In genomic region chr12:114092981-114093380, GRCh38 we compare ENCODE assay signal across 31 cellular contexts.
"Had no signal": no experiment of that assay in that cellular context is flagged by ENCODE, and none has a peak within 500 bp of the region (broad histone marks: within the 10 kb centered on the region; RNA-seq: fewer than 3 reads in every experiment).

No MANE protein-coding gene starts in this region.

- H3K4me3 Mint-ChIP-seq: activated CD4-positive, alpha-beta memory T cell treated with anti-CD3 and anti-CD28 coated beads for 36 hours; activated CD4-positive, alpha-beta T cell treated with anti-CD3 and anti-CD28 coated beads for 36 hours; activated CD4-positive, alpha-beta T cell treated with anti-CD3 and anti-CD28 coated beads, Interleukin-2, amount 10 ng/mL, durations not matched to agents 24 days and 14 days; activated CD8-positive, alpha-beta memory T cell treated with anti-CD3 and anti-CD28 coated beads, Interleukin-2, amount 10 ng/mL, durations not matched to agents 7 days and 5 days; activated CD8-positive, alpha-beta T cell treated with anti-CD3 and anti-CD28 coated beads, Interleukin-2, amount 10 ng/mL, durations not matched to agents 7 days and 5 days; activated naive CD4-positive, alpha-beta T cell treated with anti-CD3 and anti-CD28 coated beads for 36 hours; activated naive CD4-positive, alpha-beta T cell treated with anti-CD3 and anti-CD28 coated beads, Interleukin-2, amount 50 U/mL, for 24 hours; activated naive CD8-positive, alpha-beta T cell treated with anti-CD3 and anti-CD28 coated beads for 36 hours; activated naive CD8-positive, alpha-beta T cell treated with anti-CD3 and anti-CD28 coated beads, Interleukin-2, amount 50 U/mL, for 24 hours; activated T-helper 1 cell treated with anti-CD3 and anti-CD28 coated beads, Interleukin-12 subunit alpha, Interleukin-12 subunit beta, Interleukin-2, Interleukin-4 antibody, amounts not matched to agents 30 ng/mL and 10 ng/mL and 1 ng/mL, durations not matched to agents 14 hours and 24 hours and 36 hours; brain had no signal

- H3K4me3 ChIP-seq: adrenal gland, ascending aorta, breast epithelium, cardiac muscle cell, colonic mucosa, gastroesophageal sphincter, heart right ventricle had no signal

- H3K9me3 ChIP-seq: adrenal gland, ascending aorta, colonic mucosa, heart right ventricle had no signal

- DNase-seq: activated CD4-positive, alpha-beta memory T cell treated with anti-CD3 and anti-CD28 coated beads for 36 hours; activated CD4-positive, alpha-beta T cell treated with anti-CD3 and anti-CD28 coated beads for 36 hours; activated CD4-positive, alpha-beta T cell treated with anti-CD3 and anti-CD28 coated beads, Interleukin-2, amount 10 ng/mL, durations not matched to agents 24 days and 14 days; activated CD4-positive, CD25-positive, alpha-beta regulatory T cell; activated CD4-positive, CD25-positive, alpha-beta regulatory T cell treated with anti-CD3 and anti-CD28 coated beads, Interleukin-2, amount 50 U/mL, for 72 hours; activated CD8-positive, alpha-beta memory T cell treated with anti-CD3 and anti-CD28 coated beads, Interleukin-2, amount 10 ng/mL, durations not matched to agents 7 days and 5 days; activated CD8-positive, alpha-beta memory T cell treated with anti-CD3 and anti-CD28 coated beads, Interleukin-2, amount 50 U/mL, for 4 hours; activated CD8-positive, alpha-beta T cell treated with anti-CD3 and anti-CD28 coated beads, Interleukin-2, amount 10 ng/mL, durations not matched to agents 7 days and 5 days; activated effector memory CD4-positive, alpha-beta T cell treated with anti-CD3 and anti-CD28 coated beads, Interleukin-2, amount 50 U/mL, for 16 hours; activated naive CD4-positive, alpha-beta T cell treated with anti-CD3 and anti-CD28 coated beads for 36 hours; activated naive CD8-positive, alpha-beta T cell treated with anti-CD3 and anti-CD28 coated beads for 36 hours; activated naive CD8-positive, alpha-beta T cell treated with anti-CD3 and anti-CD28 coated beads, Interleukin-2, amount 50 U/mL, for 24 hours; activated T-cell treated with anti-CD3 and anti-CD28 coated beads, Interleukin-2, amount 50 U/mL, for 1 hour; activated T-cell treated with anti-CD3 and anti-CD28 coated beads, Interleukin-2, amount 50 U/mL, for 48 hours; adrenal gland; central memory CD4-positive, alpha-beta T cell; cerebellar nuclear complex; colonic mucosa; effector CD8-positive, alpha-beta T cell; foreskin melanocyte; heart right ventricle; T-helper 2 cell had no signal

- H3K4me1 Mint-ChIP-seq: activated CD4-positive, alpha-beta T cell treated with anti-CD3 and anti-CD28 coated beads for 36 hours; activated CD4-positive, alpha-beta T cell treated with anti-CD3 and anti-CD28 coated beads, Interleukin-2, amount 10 ng/mL, durations not matched to agents 24 days and 14 days; activated CD8-positive, alpha-beta memory T cell treated with anti-CD3 and anti-CD28 coated beads, Interleukin-2, amount 10 ng/mL, durations not matched to agents 7 days and 5 days; activated naive CD4-positive, alpha-beta T cell treated with anti-CD3 and anti-CD28 coated beads, Interleukin-2, amount 50 U/mL, for 24 hours; activated naive CD8-positive, alpha-beta T cell treated with anti-CD3 and anti-CD28 coated beads for 36 hours; activated naive CD8-positive, alpha-beta T cell treated with anti-CD3 and anti-CD28 coated beads, Interleukin-2, amount 50 U/mL, for 24 hours; brain had no signal

- H3K27ac Mint-ChIP-seq: activated CD4-positive, alpha-beta memory T cell treated with anti-CD3 and anti-CD28 coated beads for 36 hours; activated CD4-positive, alpha-beta T cell treated with anti-CD3 and anti-CD28 coated beads for 36 hours; activated CD4-positive, alpha-beta T cell treated with anti-CD3 and anti-CD28 coated beads, Interleukin-2, amount 10 ng/mL, durations not matched to agents 24 days and 14 days; activated CD8-positive, alpha-beta memory T cell treated with anti-CD3 and anti-CD28 coated beads, Interleukin-2, amount 10 ng/mL, durations not matched to agents 7 days and 5 days; activated CD8-positive, alpha-beta T cell treated with anti-CD3 and anti-CD28 coated beads, Interleukin-2, amount 10 ng/mL, durations not matched to agents 7 days and 5 days; activated naive CD4-positive, alpha-beta T cell treated with anti-CD3 and anti-CD28 coated beads for 36 hours; activated naive CD4-positive, alpha-beta T cell treated with anti-CD3 and anti-CD28 coated beads, Interleukin-2, amount 50 U/mL, for 24 hours; activated naive CD8-positive, alpha-beta T cell treated with anti-CD3 and anti-CD28 coated beads for 36 hours; activated naive CD8-positive, alpha-beta T cell treated with anti-CD3 and anti-CD28 coated beads, Interleukin-2, amount 50 U/mL, for 24 hours; activated T-helper 1 cell treated with anti-CD3 and anti-CD28 coated beads, Interleukin-12 subunit alpha, Interleukin-12 subunit beta, Interleukin-2, Interleukin-4 antibody, amounts not matched to agents 30 ng/mL and 10 ng/mL and 1 ng/mL, durations not matched to agents 14 hours and 24 hours and 36 hours; activated T-helper 2 cell treated with anti-CD3 and anti-CD28 coated beads, Interferon-gamma antibody, Interleukin-2, Interleukin-4, amounts not matched to agents 10 μg/mL and 5 μg/mL and 100 μg/mL, durations not matched to agents 14 hours and 24 hours and 36 hours; brain had no signal

- H3K9me3 Mint-ChIP-seq: activated CD4-positive, alpha-beta T cell treated with anti-CD3 and anti-CD28 coated beads, Interleukin-2, amount 10 ng/mL, durations not matched to agents 24 days and 14 days; activated naive CD4-positive, alpha-beta T cell treated with anti-CD3 and anti-CD28 coated beads for 36 hours; activated naive CD4-positive, alpha-beta T cell treated with anti-CD3 and anti-CD28 coated beads, Interleukin-2, amount 50 U/mL, for 24 hours; activated T-helper 1 cell treated with anti-CD3 and anti-CD28 coated beads, Interleukin-12 subunit alpha, Interleukin-12 subunit beta, Interleukin-2, Interleukin-4 antibody, amounts not matched to agents 30 ng/mL and 10 ng/mL and 1 ng/mL, durations not matched to agents 14 hours and 24 hours and 36 hours; activated T-helper 2 cell treated with anti-CD3 and anti-CD28 coated beads, Interferon-gamma antibody, Interleukin-2, Interleukin-4, amounts not matched to agents 10 μg/mL and 5 μg/mL and 100 μg/mL, durations not matched to agents 14 hours and 24 hours and 36 hours had no signal

- H3K27me3 ChIP-seq: adrenal gland, ascending aorta, breast epithelium, cardiac muscle cell, colonic mucosa had no signal

- H3K27me3 Mint-ChIP-seq: activated CD4-positive, alpha-beta T cell treated with anti-CD3 and anti-CD28 coated beads for 36 hours; activated CD4-positive, alpha-beta T cell treated with anti-CD3 and anti-CD28 coated beads, Interleukin-2, amount 10 ng/mL, durations not matched to agents 24 days and 14 days; activated CD8-positive, alpha-beta memory T cell treated with anti-CD3 and anti-CD28 coated beads, Interleukin-2, amount 10 ng/mL, durations not matched to agents 7 days and 5 days; activated naive CD8-positive, alpha-beta T cell treated with anti-CD3 and anti-CD28 coated beads, Interleukin-2, amount 50 U/mL, for 24 hours had no signal

- H3K4me1 ChIP-seq: adrenal gland, ascending aorta, breast epithelium, colonic mucosa, gastroesophageal sphincter had no signal

- H3K27ac ChIP-seq: adrenal gland, ascending aorta, breast epithelium, cardiac muscle cell, colonic mucosa, epithelial cell of prostate, gastroesophageal sphincter, heart right ventricle had no signal

- H3K36me3 ChIP-seq: adrenal gland, ascending aorta, breast epithelium, cardiac muscle cell, colonic mucosa, gastroesophageal sphincter, heart right ventricle had no signal

- H3K36me3 Mint-ChIP-seq: activated CD4-positive, alpha-beta memory T cell treated with anti-CD3 and anti-CD28 coated beads for 36 hours; activated CD8-positive, alpha-beta memory T cell treated with anti-CD3 and anti-CD28 coated beads, Interleukin-2, amount 10 ng/mL, durations not matched to agents 7 days and 5 days; activated naive CD4-positive, alpha-beta T cell treated with anti-CD3 and anti-CD28 coated beads, Interleukin-2, amount 50 U/mL, for 24 hours; activated naive CD8-positive, alpha-beta T cell treated with anti-CD3 and anti-CD28 coated beads for 36 hours; brain had no signal
